In the genomic region with DNA sequence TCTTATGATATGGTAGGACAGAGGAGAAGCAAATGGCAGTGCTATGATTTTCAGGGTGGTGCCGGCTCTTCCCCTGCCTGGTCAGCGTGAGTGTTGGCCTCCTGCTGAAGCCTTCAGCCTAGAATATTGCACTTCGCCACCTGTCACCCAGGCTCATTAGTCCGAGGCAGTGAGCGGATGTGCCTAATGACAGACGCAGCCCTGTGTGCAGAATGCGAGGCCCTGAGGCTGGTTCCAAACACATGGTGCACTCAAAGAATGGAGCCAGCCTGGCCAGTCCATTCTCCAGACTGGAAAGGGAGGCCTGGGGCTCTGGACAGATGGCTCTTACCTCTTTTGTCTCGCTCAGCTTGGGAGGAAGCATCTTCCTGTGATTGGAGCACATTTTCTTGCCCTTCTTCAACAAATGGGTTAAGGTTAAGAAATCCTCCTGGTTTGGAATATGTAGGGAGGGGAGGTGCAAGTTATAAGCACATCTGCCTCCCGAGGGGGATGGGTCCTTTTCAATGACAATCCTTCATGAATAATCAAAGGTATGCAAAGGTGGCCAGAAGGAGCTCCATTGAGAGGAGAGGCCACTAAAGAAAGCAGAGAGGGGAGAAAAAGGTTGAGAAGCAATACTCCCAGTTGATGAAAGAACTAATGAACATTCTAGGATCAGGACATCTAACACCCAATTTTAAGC, we compare ENCODE assay signal across 18 cellular contexts. TPM values are rescaled to one million over a fixed set of nuclear protein-coding genes. Genes with fewer than 3 reads are reported as not detected.
DNase-seq lines count a peak whose midpoint lies in the region; ATAC-seq, FAIRE-seq and TF ChIP-seq lines count a peak whose summit lies in the region.
"Had no signal": no experiment of that assay in that cellular context is flagged by ENCODE, and none has a peak within 500 bp of the region (broad histone marks: within the 10 kb centered on the region; RNA-seq: fewer than 3 reads in every experiment).

No MANE protein-coding gene starts in this region.

- peak overlapping the region; percentile 75 for H3K27ac ChIP-seq in endodermal cell (ENCODE audit: low read depth, low read length)
- no peak overlapping the region for H3K27ac ChIP-seq in small intestine (ENCODE audit: low read depth in 1 of 2, low read length in 1 of 2)
- H3K27ac ChIP-seq: BLaER1 treated with 17β-estradiol and CSF1 and Interleukin-3, amounts not matched to agents 10 nM and 100 nM had no signal

- H3K36me3 ChIP-seq in endodermal cell (ENCODE audit: control insufficient read depth, insufficient read depth, low read length) (no peaks in the 10 kb centered on the region), small intestine (ENCODE audit: control insufficient read depth in 2 of 2, insufficient read depth in 2 of 2, low read length in 2 of 2) (no peaks in the 10 kb centered on the region)
- H3K36me3 ChIP-seq: BLaER1 treated with 17β-estradiol and CSF1 and Interleukin-3, amounts not matched to agents 10 nM and 100 nM had no signal

- no peak for FAIRE-seq in small intestine (lab: Jason Lieb, UNC)
- FAIRE-seq: GM12878 had no signal

- DNase-seq in NCI-H1417 (lab: John Stamatoyannopoulos, UW) (peak in 2 of 3 experiments; percentile 57 to 77), NCI-H1417 treated with DMSO at 0.1 percent for 48 hours (lab: John Stamatoyannopoulos, UW) (no peak), NCI-H524 treated with DMSO at 0.1 percent for 48 hours (lab: John Stamatoyannopoulos, UW) (peak; percentile 92), endodermal cell (no peak), retina (peak; percentile 61), small intestine (no peak)
- no peak for DNase-seq in activated CD4-positive, alpha-beta T cell treated with anti-CD3 and anti-CD28 coated beads for 48 hours
- DNase-seq: 8988T, DMS53, KBM-7, NCI-H187 treated with DMSO at 0.1 percent for 48 hours, NCI-H2171, SK-N-SH had no signal

- H3K9me3 ChIP-seq in endodermal cell (ENCODE audit: control insufficient read depth, low read length) (peaks cover 11% of the 10 kb centered on the region), small intestine (ENCODE audit: control insufficient read depth, low read depth) (no peaks in the 10 kb centered on the region)
- H3K9me3 ChIP-seq: BLaER1 treated with 17β-estradiol and CSF1 and Interleukin-3, amounts not matched to agents 10 nM and 100 nM; SK-N-SH had no signal

- H3K9ac ChIP-seq in endodermal cell (ENCODE audit: extremely low read depth, low read length, poor library complexity, severe bottlenecking), result no peak overlapping the region
- H3K9ac ChIP-seq: SK-N-SH had no signal

- no peak for TF ChIP-seq CTCF in endodermal cell (conservative IDR thresholded peaks at IDR 0.05)

- H3K27me3 ChIP-seq in endodermal cell (ENCODE audit: control insufficient read depth, insufficient read depth, low read length, poor library complexity, severe bottlenecking), result no peaks in the 10 kb centered on the region
- H3K27me3 ChIP-seq in small intestine (ENCODE audit: control insufficient read depth in 2 of 2, insufficient read depth in 2 of 2, low read length in 2 of 2), result peaks cover 0 to 8% of the 10 kb centered on the region in 2 donors
- H3K27me3 ChIP-seq: BLaER1 treated with 17β-estradiol and CSF1 and Interleukin-3, amounts not matched to agents 10 nM and 100 nM had no signal

- no peak for ATAC-seq in HG03196 (IDR thresholded peaks at IDR 0.05; ENCODE audit: unreplicated experiment)
- ATAC-seq: HCT116, Right ventricle myocardium inferior had no signal

- no peak overlapping the region for H3K27ac Mint-ChIP-seq in endodermal cell

- peaks cover 7% of the 10 kb centered on the region for H3K9me3 Mint-ChIP-seq in endodermal cell

- peaks cover 22% of the 10 kb centered on the region for H3K4me1 Mint-ChIP-seq in endodermal cell

- H3K27me3 Mint-ChIP-seq in endodermal cell (ENCODE audit: insufficient read depth), result peaks cover 9% of the 10 kb centered on the region

- WGBS in endodermal cell (ENCODE audit: insufficient coverage in 1 of 2, insufficient read length in 1 of 2), 2 experiments, result 90 to 91% methylated on average over 8 to 9 of the region's 9 CpGs
- 80 to 84% (median 81%) methylated on average over 9 of the region's 9 CpGs for WGBS in small intestine, 3 donors

- H3K4me3 ChIP-seq in endodermal cell (ENCODE audit: low read length), result no peak overlapping the region
- no peak overlapping the region for H3K4me3 ChIP-seq in small intestine (ENCODE audit: low read depth in 1 of 2, low read length in 2 of 2)
- H3K4me3 ChIP-seq: BLaER1 treated with 17β-estradiol and CSF1 and Interleukin-3, amounts not matched to agents 10 nM and 100 nM; GM12878 had no signal

- H3K4me1 ChIP-seq in endodermal cell (ENCODE audit: control insufficient read depth, insufficient read depth, low read length) (peaks cover 7% of the 10 kb centered on the region), small intestine (ENCODE audit: control insufficient read depth in 2 of 2, insufficient read depth in 1 of 2, low read depth in 1 of 2, low read length in 1 of 2) (no peaks in the 10 kb centered on the region)

- H3K36me3 Mint-ChIP-seq in endodermal cell (ENCODE audit: low read depth), result no peaks in the 10 kb centered on the region

- H3K4me3 Mint-ChIP-seq in endodermal cell, result no peak overlapping the region

RNA-seq across cellular contexts. Expression of a gene that starts 39.7 kb away (rescaled TPM):
- 1 to 10 TPM; 5.1 to 9.9 TPM for total RNA-seq in endodermal cell
- polyA plus RNA-seq in endodermal cell (2013, experiment 1 of 2), result 5.9 TPM
- 6.6 TPM for polyA plus RNA-seq in endodermal cell (2013, experiment 2 of 2)
- polyA plus RNA-seq in small intestine, result 10 to 100 TPM in 1 of 3 donors, 1 to 10 TPM in 1, under 1 TPM in 1; 0.45 to 18.9 (median 1.4) TPM

Comparison
In these comparisons a context has a peak if more than half of its experiments do, and no peak if none do; other contexts are left out.
1. DNase-seq: peak in NCI-H1417 (2 of 3), NCI-H524 treated with DMSO at 0.1 percent for 48 hours (single experiment) and retina (single experiment); none in NCI-H1417 treated with DMSO at 0.1 percent for 48 hours (single experiment), endodermal cell (single experiment), activated CD4-positive, alpha-beta T cell treated with anti-CD3 and anti-CD28 coated beads for 48 hours (single experiment) and small intestine (single experiment).